Comparison of ENCODE assay signal across 20 cellular contexts in genomic region chr2:180660207-180660606, GRCh38.
DNase-seq lines count a peak whose midpoint lies in the region; ATAC-seq, FAIRE-seq and TF ChIP-seq lines count a peak whose summit lies in the region.
"Had no signal": no experiment of that assay in that cellular context is flagged by ENCODE, and none has a peak within 500 bp of the region (broad histone marks: within the 10 kb centered on the region; RNA-seq: fewer than 3 reads in every experiment).

No MANE protein-coding gene starts in this region.

- TF ChIP-seq RAD21 in liver (IDR thresholded peaks at IDR 0.05) = peak in 1 of 2 donors; percentile 29

- H3K23ac ChIP-seq in mesenchymal stem cell (ENCODE audit: low read length in 2 of 2) = no peak overlapping the region

- H3K27me3 ChIP-seq in liver (ENCODE audit: control insufficient read depth in 4 of 4, insufficient read depth in 4 of 4, low read length in 3 of 4) (no peaks in the 10 kb centered on the region), mesenchymal stem cell (ENCODE audit: control insufficient read depth in 1 of 2, insufficient read depth in 1 of 2, low read length in 2 of 2) (no peaks in the 10 kb centered on the region), pancreas (no peaks in the 10 kb centered on the region)

- no peak overlapping the region for H3K18ac ChIP-seq in mesenchymal stem cell (ENCODE audit: low read depth in 1 of 2, low read length in 2 of 2)

- H3K9ac ChIP-seq in liver (ENCODE audit: low read depth in 1 of 2, low read length in 2 of 2) (no peak overlapping the region), mesenchymal stem cell (ENCODE audit: low read length) (no peak overlapping the region)
- H3K9ac ChIP-seq: GM23248, KMS-11 had no signal

- WGBS in liver = 40% methylated on average over 8 of the region's 8 CpGs
- 91% methylated on average over 8 of the region's 8 CpGs for WGBS in mesenchymal stem cell
- 39 to 43% methylated on average over 8 of the region's 8 CpGs for WGBS in pancreas, 2 donors

- no peak overlapping the region for H3K27ac ChIP-seq in liver (ENCODE audit: low read depth in 1 of 2, low read length in 2 of 2)
- no peak overlapping the region for H3K27ac ChIP-seq in mesenchymal stem cell (ENCODE audit: low read length, poor library complexity, severe bottlenecking)
- H3K27ac ChIP-seq in pancreas = no peak overlapping the region
- H3K27ac ChIP-seq: 22Rv1, A549, GM23248, KMS-11 had no signal

- H3K4me3 ChIP-seq in LNCaP clone FGC (ENCODE audit: low read depth, low read length) (no peak overlapping the region), liver (ENCODE audit: low read depth in 1 of 3, low read length in 3 of 3) (no peak overlapping the region), mesenchymal stem cell (ENCODE audit: insufficient read depth in 1 of 2, low read depth in 1 of 2, low read length in 2 of 2) (no peak overlapping the region), pancreas (no peak overlapping the region)
- H3K4me3 ChIP-seq: A549, GM23248 had no signal

- H3K36me3 ChIP-seq in liver (ENCODE audit: control insufficient read depth in 4 of 4, insufficient read depth in 3 of 4, low read depth in 1 of 4, low read length in 3 of 4) = no peaks in the 10 kb centered on the region
- H3K36me3 ChIP-seq in mesenchymal stem cell (ENCODE audit: control insufficient read depth in 1 of 2, insufficient read depth in 2 of 2, low read depth in 1 of 2, low read length in 2 of 2) = no peaks in the 10 kb centered on the region
- H3K36me3 ChIP-seq in pancreas = no peaks in the 10 kb centered on the region

- FAIRE-seq in pancreas (lab: Jason Lieb, UNC) = no peak
- FAIRE-seq: A549, GM12892, GM18507, HTR-8/SVneo had no signal

- no peak for ATAC-seq in omental fat pad (ENCODE audit: low FRiP score)
- ATAC-seq in pancreas = no peak
- ATAC-seq: A549 had no signal

- DNase-seq in NCI-H748 (lab: John Stamatoyannopoulos, UW; ENCODE audit: unreplicated experiment) (peak; percentile 23), NCI-H748 treated with DMSO at 0.1 percent for 48 hours (lab: John Stamatoyannopoulos, UW) (no peak), LNCaP clone FGC (ENCODE audit: low read depth) (peak; percentile 35), mesenchymal stem cell (no peak), omental fat pad (ENCODE audit: low spot score) (no peak), pancreas (no peak)
- DNase-seq: AML-193; CD4-positive, alpha-beta memory T cell; DMS153; DMS79; GDM1; GM23248; H7 had no signal

- H4K91ac ChIP-seq in mesenchymal stem cell (ENCODE audit: low read length) = no peak overlapping the region

- TF ChIP-seq CTCF in LNCaP clone FGC (IDR thresholded peaks at IDR 0.05; ENCODE audit: control insufficient read depth, extremely low read depth, insufficient read depth) (no peak), liver (IDR thresholded peaks at IDR 0.05; ENCODE audit: low read depth, low read length, missing input control) (no peak), omental fat pad (IDR thresholded peaks at IDR 0.05) (no peak), pancreas (IDR thresholded peaks at IDR 0.05) (no peak)

- H3K4me1 ChIP-seq in liver (ENCODE audit: control insufficient read depth in 4 of 4, insufficient read depth in 4 of 4, low read length in 3 of 4) = peaks cover 0 to 13% (median 2%) of the 10 kb centered on the region in 4 donors
- peaks cover 2% of the 10 kb centered on the region for H3K4me1 ChIP-seq in mesenchymal stem cell (ENCODE audit: control insufficient read depth, insufficient read depth, low read depth, low read length)
- no peaks in the 10 kb centered on the region for H3K4me1 ChIP-seq in pancreas

- no peak overlapping the region for H2BK12ac ChIP-seq in mesenchymal stem cell (ENCODE audit: low read length in 2 of 2)

- no peaks in the 10 kb centered on the region for H3K9me3 ChIP-seq in liver (ENCODE audit: control insufficient read depth in 4 of 4, low read length in 3 of 4)
- H3K9me3 ChIP-seq in mesenchymal stem cell (ENCODE audit: control insufficient read depth, low read length) = no peaks in the 10 kb centered on the region
- H3K9me3 ChIP-seq in pancreas = no peaks in the 10 kb centered on the region
- H3K9me3 ChIP-seq: A549 had no signal

- H3K4ac ChIP-seq in mesenchymal stem cell (ENCODE audit: low read depth in 1 of 2, low read length in 2 of 2) = no peak overlapping the region

- no peak overlapping the region for H3K4me2 ChIP-seq in mesenchymal stem cell (ENCODE audit: low read length, poor library complexity, severe bottlenecking)
- H3K4me2 ChIP-seq: A549, KMS-11 had no signal

- no peak overlapping the region for H2BK15ac ChIP-seq in mesenchymal stem cell (ENCODE audit: low read depth, poor library complexity, severe bottlenecking)

- no peak overlapping the region for H4K8ac ChIP-seq in mesenchymal stem cell (ENCODE audit: low read length)

- H3K79me1 ChIP-seq in mesenchymal stem cell (replicated peaks; ENCODE audit: low read length, poor library complexity, severe bottlenecking) = no peaks in the 10 kb centered on the region

- no peak overlapping the region for H2AK5ac ChIP-seq in mesenchymal stem cell (ENCODE audit: low read length, severe bottlenecking)

- intact Hi-C loops in pancreas (cut with DNase I) = no loop called here

- H2AFZ ChIP-seq in mesenchymal stem cell (ENCODE audit: low read depth, low read length) = no peak overlapping the region
- H2AFZ ChIP-seq: GM23248 had no signal

- H2BK5ac ChIP-seq in mesenchymal stem cell (ENCODE audit: low read depth, low read length, poor library complexity, severe bottlenecking) = no peak overlapping the region

- no peak overlapping the region for H2BK120ac ChIP-seq in mesenchymal stem cell (ENCODE audit: low read depth, low read length)

- H3K14ac ChIP-seq in mesenchymal stem cell (ENCODE audit: low read length in 2 of 2) = no peak overlapping the region

TF ChIP-seq in liver, 16 proteins besides CTCF, POLR2A, EP300 and RAD21:
- TF ChIP-seq NR2F2 (IDR thresholded peaks at IDR 0.05) (no peak), MAX (IDR thresholded peaks at IDR 0.05) (peak; percentile 47), EGR1 (IDR thresholded peaks at IDR 0.05; ENCODE audit: low read depth in 2 of 2) (no peak), HNF4A (conservative IDR thresholded peaks at IDR 0.05) (peak in 1 of 2 donors; percentile 68), RXRA (IDR thresholded peaks at IDR 0.05) (peak in 1 of 2 donors; percentile 48), FOXA2 (IDR thresholded peaks at IDR 0.05) (peak; percentile 46), FOXA1 (IDR thresholded peaks at IDR 0.05) (no peak), YY1 (IDR thresholded peaks at IDR 0.05) (peak; percentile 24), JUND (IDR thresholded peaks at IDR 0.05) (no peak)

Comparison
In these comparisons a context has a peak if more than half of its experiments do, and no peak if none do; other contexts are left out.
1. DNase-seq: peak in NCI-H748 (single experiment) and LNCaP clone FGC (single experiment); none in NCI-H748 treated with DMSO at 0.1 percent for 48 hours (single experiment), mesenchymal stem cell (single experiment), omental fat pad (single experiment) and pancreas (0 of 6).